Comparison of ENCODE assay signal across 9 cellular contexts in genomic region chr3:14435175-14436011, GRCh38. TPM values are rescaled to one million over a fixed set of nuclear protein-coding genes. Genes with fewer than 3 reads are reported as not detected.
DNase-seq lines count a peak whose midpoint lies in the region; ATAC-seq, FAIRE-seq and TF ChIP-seq lines count a peak whose summit lies in the region.
"Had no signal": no experiment of that assay in that cellular context is flagged by ENCODE, and none has a peak within 500 bp of the region (broad histone marks: within the 10 kb centered on the region; RNA-seq: fewer than 3 reads in every experiment).

No MANE protein-coding gene starts in this region.

- no peak overlapping the region for H2AFZ ChIP-seq in HepG2 (ENCODE audit: low read length)
- no peak overlapping the region for H2AFZ ChIP-seq in osteoblast (ENCODE audit: low read length)

- no peak overlapping the region for H2BK5ac ChIP-seq in mesendoderm (ENCODE audit: low read length)

- no peak overlapping the region for H3K23ac ChIP-seq in mesendoderm (ENCODE audit: low read length)

- H3K9ac ChIP-seq in HepG2 (ENCODE audit: insufficient read depth, low read depth, low read length) (no peak overlapping the region), mesendoderm (ENCODE audit: low read length) (no peak overlapping the region)

- H3K4me1 ChIP-seq in right lobe of liver = peaks cover 0 to 2% (median 0%) of the 10 kb centered on the region in 4 donors
- H3K4me1 ChIP-seq in HepG2 (ENCODE audit: insufficient read depth, low read length) = peaks cover 42% of the 10 kb centered on the region
- H3K4me1 ChIP-seq in mesendoderm (ENCODE audit: control insufficient read depth, low read depth, low read length) = peaks cover 8% of the 10 kb centered on the region
- peaks cover 54% of the 10 kb centered on the region for H3K4me1 ChIP-seq in osteoblast (ENCODE audit: insufficient read depth, low read length)

- H2BK120ac ChIP-seq in mesendoderm (ENCODE audit: low read depth, low read length) = no peak overlapping the region

- peak in 3 of 4 donors; percentile 7 to 26 (median 18) for ATAC-seq in right lobe of liver
- no peak for ATAC-seq in HepG2
- no peak for ATAC-seq in GM21526 (IDR thresholded peaks at IDR 0.05; ENCODE audit: low FRiP score, unreplicated experiment)

- H2BK15ac ChIP-seq in mesendoderm (replicated peaks; ENCODE audit: low read depth) = no peak overlapping the region

- H3K27ac ChIP-seq in right lobe of liver (no peak overlapping the region), HepG2 (ENCODE audit: extremely low read length, insufficient read depth, low read length) (no peak overlapping the region), mesendoderm (ENCODE audit: low read depth, low read length) (no peak overlapping the region), osteoblast (ENCODE audit: low read depth, low read length) (no peak overlapping the region)

- POLR2A ChIA-PET in HepG2 (lab: Yijun Ruan, JAX) = no interaction called here

- peaks cover 0 to 8% of the 10 kb centered on the region in 2 donors for H3K27me3 ChIP-seq in right lobe of liver
- no peaks in the 10 kb centered on the region for H3K27me3 ChIP-seq in HepG2 (ENCODE audit: control insufficient read depth in 1 of 2, insufficient read depth in 2 of 2, low read length in 2 of 2)
- no peaks in the 10 kb centered on the region for H3K27me3 ChIP-seq in mesendoderm (ENCODE audit: insufficient read depth, low read length, poor library complexity)
- no peaks in the 10 kb centered on the region for H3K27me3 ChIP-seq in osteoblast (ENCODE audit: insufficient read depth, low read length)

- H4K8ac ChIP-seq in mesendoderm (ENCODE audit: low read depth, low read length) = no peak overlapping the region

- H3K4me2 ChIP-seq in HepG2 (ENCODE audit: low read depth, low read length) = no peak overlapping the region
- no peak overlapping the region for H3K4me2 ChIP-seq in mesendoderm (ENCODE audit: low read length)
- no peak overlapping the region for H3K4me2 ChIP-seq in osteoblast (ENCODE audit: insufficient read depth, low read length)
- H3K4me2 ChIP-seq: smooth muscle cell had no signal

- H4K5ac ChIP-seq in mesendoderm (ENCODE audit: low read length) = no peak overlapping the region

- no peak for TF ChIP-seq EP300 in HepG2 (IDR thresholded peaks at IDR 0.05; ENCODE audit: low read depth in 2 of 2, low read length in 2 of 2)
- no peak for TF ChIP-seq EP300 in HepG2 (CRISPR knock-in tag; IDR thresholded peaks at IDR 0.05; ENCODE audit: borderline replicate concordance)

- no peak overlapping the region for H3K56ac ChIP-seq in mesendoderm (ENCODE audit: low read length)

- FAIRE-seq in HepG2 (lab: Jason Lieb, UNC) = no peak

- no peak overlapping the region for H3K18ac ChIP-seq in mesendoderm (ENCODE audit: low read length)

- no peaks in the 10 kb centered on the region for H3K9me3 ChIP-seq in right lobe of liver
- H3K9me3 ChIP-seq in HepG2 (ENCODE audit: low read length) = no peaks in the 10 kb centered on the region
- H3K9me3 ChIP-seq in osteoblast (ENCODE audit: low read depth, low read length) = no peaks in the 10 kb centered on the region

- peaks cover 7% of the 10 kb centered on the region for H3K79me2 ChIP-seq in HepG2 (ENCODE audit: insufficient read depth, low read length)
- peaks cover 38% of the 10 kb centered on the region for H3K79me2 ChIP-seq in mesendoderm (ENCODE audit: control insufficient read depth, insufficient read depth, low read length)
- peaks cover 54% of the 10 kb centered on the region for H3K79me2 ChIP-seq in osteoblast (ENCODE audit: insufficient read depth, low read length)

- H3K36me3 ChIP-seq in right lobe of liver (no peaks in the 10 kb centered on the region), HepG2 (replicated peaks in 1 of 2; ENCODE audit: control insufficient read depth in 1 of 2, insufficient read depth in 2 of 2, low read length in 2 of 2) (peaks cover 1 to 3% of the 10 kb centered on the region in 2 experiments; a peak in 3 of 5 replicates), mesendoderm (ENCODE audit: control insufficient read depth, insufficient read depth, low read length) (no peaks in the 10 kb centered on the region), osteoblast (ENCODE audit: insufficient read depth, low read length) (peaks cover 8% of the 10 kb centered on the region)

- peaks cover 33% of the 10 kb centered on the region for H3K79me1 ChIP-seq in mesendoderm (ENCODE audit: low read length)

- intact Hi-C loops in right lobe of liver (cut with DNase I) (no loop called here), HepG2 (cut with micrococcal nuclease; ENCODE audit: unreplicated experiment) (no loop called here)

- H3K4me3 ChIP-seq in right lobe of liver (no peak overlapping the region), HepG2 (replicated peaks in 1 of 3; ENCODE audit: insufficient read depth in 1 of 3, low read depth in 2 of 3, low read length in 3 of 3) (no peak overlapping the region), astrocyte of the cerebellum (ENCODE audit: low read depth, low read length) (no peak overlapping the region), mesendoderm (ENCODE audit: low read length) (no peak overlapping the region), osteoblast (ENCODE audit: insufficient read depth, low read length) (no peak overlapping the region)
- H3K4me3 ChIP-seq: smooth muscle cell had no signal

- peaks cover 3% of the 10 kb centered on the region; the same call in 1 of the 2 replicates for H4K20me1 ChIP-seq in HepG2 (ENCODE audit: insufficient read depth, low read length)
- H4K20me1 ChIP-seq in osteoblast (ENCODE audit: insufficient read depth, low read length) = peaks cover 36% of the 10 kb centered on the region

- TF ChIP-seq POLR2A in right lobe of liver (IDR thresholded peaks at IDR 0.05) (no peak), HepG2 (IDR thresholded peaks at IDR 0.05; ENCODE audit: insufficient read depth in 1 of 2, low read depth in 2 of 2, low read length in 2 of 2) (no peak)

- H3K4ac ChIP-seq in mesendoderm (ENCODE audit: low read depth, low read length) = no peak overlapping the region

- BruUV-seq in HepG2 (replicated peaks; lab: Mats Ljungman, UMichigan) = no TSS peak

- DNase-seq in right lobe of liver = no peak
- DNase-seq in HepG2 (ENCODE audit: low spot score) = no peak
- peak; percentile 16 for DNase-seq in astrocyte of the cerebellum (ENCODE audit: low read depth)
- DNase-seq in mesendoderm = peak; percentile 50
- DNase-seq in NCI-H345 treated with DMSO at 0.1 percent for 48 hours (lab: John Stamatoyannopoulos, UW; ENCODE audit: unreplicated experiment) = no peak
- no peak for DNase-seq in osteoblast (ENCODE audit: insufficient read length, low spot score, missing footprints)
- no peak for DNase-seq in GM19240 (ENCODE audit: insufficient read length, low spot score)

- TF ChIP-seq RAD21 in HepG2 (CRISPR knock-in tag; IDR thresholded peaks at IDR 0.05) = no peak

- TF ChIP-seq CTCF in right lobe of liver (IDR thresholded peaks at IDR 0.05) (no peak), HepG2 (CRISPR knock-in tag; IDR thresholded peaks at IDR 0.05) (no peak), astrocyte of the cerebellum (IDR thresholded peaks at IDR 0.05; ENCODE audit: low read depth, low read length, missing control alignments) (no peak), osteoblast (IDR thresholded peaks at IDR 0.05; ENCODE audit: extremely low read depth, low read depth, low read length) (no peak)

- CTCF ChIA-PET in HepG2 (lab: Yijun Ruan, JAX; ENCODE audit: low intra/inter-chr PET ratio, low total read pairs) = no interaction called here

- in situ Hi-C loops in HepG2 (cut with HindIII; ENCODE audit: extremely low pct_ligation_motif_present, low pct_unique_long_range_greater_than_20kb) (no loop called here), astrocyte of the cerebellum (cut with HindIII; ENCODE audit: low sequenced_read_pairs) (no loop called here)

- WGBS in right lobe of liver (ENCODE audit: insufficient coverage, low coverage, low lambda C conversion rate, missing lambda C conversion rate) = 60% methylated on average over 12 of the region's 18 CpGs
- WGBS in HepG2 (ENCODE audit: low lambda C conversion rate) = 90% methylated on average over 12 of the region's 18 CpGs
- WGBS in mesendoderm (ENCODE audit: extremely low coverage, insufficient coverage, low lambda C conversion rate) = no CpG with 5 or more reads among the region's 18 CpGs

- H2AK5ac ChIP-seq in mesendoderm (ENCODE audit: low read length) = no peak overlapping the region

TF ChIP-seq in HepG2, 621 proteins besides CTCF, POLR2A, EP300 and RAD21 (continues in another document):
- TF ChIP-seq ZNF782 (CRISPR knock-in tag; IDR thresholded peaks at IDR 0.05; ENCODE audit: borderline replicate concordance) (no peak), MIXL1 (CRISPR knock-in tag; IDR thresholded peaks at IDR 0.05) (no peak), ZNF570 (CRISPR knock-in tag; IDR thresholded peaks at IDR 0.05; ENCODE audit: borderline replicate concordance) (no peak), ZNF235 (CRISPR knock-in tag; IDR thresholded peaks at IDR 0.05; ENCODE audit: borderline replicate concordance) (no peak), ZFP37 (CRISPR knock-in tag; IDR thresholded peaks at IDR 0.05; ENCODE audit: borderline replicate concordance) (no peak)

RNA-seq across cellular contexts. Expression of gene SLC6A6, which starts 33.0 kb away (rescaled TPM):
- 1 to 10 TPM; 1.5 to 8.2 (median 4.1) TPM for total RNA-seq in right lobe of liver
- total RNA-seq in HepG2 (2016; rRNA removed; fragmentation: Illumina TruSeq; extraction: Trizol) = 10.7 and 20.7 TPM in 2 replicates
- total RNA-seq in HepG2 (2016; cell fraction: cytosol; rRNA removed; fragmentation: Illumina TruSeq; extraction: Trizol; ENCODE audit: low read depth) = 8.8 and 11.0 TPM in 2 replicates
- 8.8 and 20.3 TPM in 2 replicates for total RNA-seq in HepG2 (2016; cell fraction: insoluble cytoplasmic fraction; rRNA removed; fragmentation: Illumina TruSeq; extraction: Trizol)
- 5.1 and 5.2 TPM in 2 replicates for total RNA-seq in HepG2 (2016; cell fraction: membrane; rRNA removed; fragmentation: Illumina TruSeq; extraction: Trizol)
- total RNA-seq in HepG2 (2016; cell fraction: nucleus; rRNA removed; fragmentation: Illumina TruSeq; extraction: Trizol) = 25.9 and 32.4 TPM in 2 replicates
- 14.1 and 15.4 TPM in 2 replicates for polyA plus RNA-seq in HepG2 (2011; rRNA removed)
- polyA plus RNA-seq in HepG2 (2011; cell fraction: cytosol; rRNA removed) = 8.6 and 9.7 TPM in 2 replicates
- 33.2 and 41.8 TPM in 2 replicates for polyA plus RNA-seq in HepG2 (2011; cell fraction: nucleus; rRNA removed)
- polyA plus RNA-seq in HepG2 (2012) = 10.9 and 13.7 TPM in 2 replicates
- 0.76 and 1.2 TPM in 2 replicates for polyA plus RNA-seq in HepG2 (2016; cell fraction: cytosol; fragmentation: Illumina TruSeq; extraction: Trizol; ENCODE audit: low read depth)
- polyA plus RNA-seq in HepG2 (2016; cell fraction: insoluble cytoplasmic fraction; fragmentation: Illumina TruSeq; extraction: Trizol; ENCODE audit: low read depth) = 5.9 and 6.8 TPM in 2 replicates
- polyA plus RNA-seq in HepG2 (2016; cell fraction: membrane; fragmentation: Illumina TruSeq; extraction: Trizol; ENCODE audit: low read depth) = 1.5 and 1.7 TPM in 2 replicates
- polyA plus RNA-seq in HepG2 (2016; cell fraction: nucleus; fragmentation: Illumina TruSeq; extraction: Trizol; ENCODE audit: insufficient read depth, low read depth) = 35.4 and 36.8 TPM in 2 replicates
- polyA minus RNA-seq in HepG2 (2011; rRNA and poly(A)+ RNA removed; ENCODE audit: low replicate concordance) = 52.1 and 83.7 TPM in 2 replicates
- polyA minus RNA-seq in HepG2 (2011; cell fraction: cytosol; rRNA and poly(A)+ RNA removed) = 14.3 and 18.8 TPM in 2 replicates
- polyA minus RNA-seq in HepG2 (2011; cell fraction: nucleus; rRNA and poly(A)+ RNA removed) = 28.2 and 33.0 TPM in 2 replicates
- polyA plus RNA-seq in mesendoderm (2013, experiment 1 of 2) = 50.8 TPM
- 51.5 TPM for polyA plus RNA-seq in mesendoderm (2013, experiment 2 of 2)
- total RNA-seq in osteoblast = 76.6 and 86.5 TPM in 2 replicates

Comparison
In these comparisons a context has a peak if more than half of its experiments do, and no peak if none do; other contexts are left out.
1. ATAC-seq: peak in right lobe of liver (3 of 4); none in HepG2 (single experiment) and GM21526 (single experiment).
2. DNase-seq: peak in astrocyte of the cerebellum (single experiment) and mesendoderm (single experiment); none in right lobe of liver (0 of 3), HepG2 (single experiment), NCI-H345 treated with DMSO at 0.1 percent for 48 hours (single experiment), osteoblast (single experiment) and GM19240 (single experiment).